17 cellular contexts compared by ENCODE assay signal in genomic region chr6:20159781-20160540, GRCh38. TPM values are rescaled to one million over a fixed set of nuclear protein-coding genes. Genes with fewer than 3 reads are reported as not detected.
A peak's percentile ranks its signal among the peaks of the same experiment; 100 is the strongest.
DNase-seq lines count a peak whose midpoint lies in the region; ATAC-seq and TF ChIP-seq lines count a peak whose summit lies in the region.
"Had no signal": no experiment of that assay in that cellular context is flagged by ENCODE, and none has a peak within 500 bp of the region (broad histone marks: within the 10 kb centered on the region; RNA-seq: fewer than 3 reads in every experiment).

No MANE protein-coding gene starts in this region.

- TF ChIP-seq EP300 in ovary (IDR thresholded peaks at IDR 0.05), result no peak

- in situ Hi-C loops in SK-MEL-5 (cut with HindIII; ENCODE audit: low pct_unique_long_range_greater_than_20kb, low sequenced_read_pairs), result no loop called here

- peak; percentile 43 for DNase-seq in Ammon's horn (ENCODE audit: low spot score)
- peak; percentile 61 for DNase-seq in SK-MEL-5 (ENCODE audit: low read depth, low spot score)
- peak; percentile 2 for DNase-seq in fibroblast of the conjunctiva (ENCODE audit: low read depth)
- DNase-seq in ovary, result peak; percentile 17 to 58 (median 39)
- DNase-seq in activated CD4-positive, alpha-beta T cell treated with anti-CD3 and anti-CD28 coated beads for 4 hours, result no peak
- DNase-seq in GM19238 (ENCODE audit: insufficient read length, low spot score), result no peak
- DNase-seq: activated CD4-positive, alpha-beta T cell treated with anti-CD3 and anti-CD28 coated beads for 48 hours; activated T-cell treated with anti-CD3 and anti-CD28 coated beads for 4 hours; kidney glomerular epithelial cell; NCI-H446; SIG-M5; spleen; stimulated activated naive CD4-positive, alpha-beta T cell; T1000 had no signal

- no peak for TF ChIP-seq CTCF in ovary (IDR thresholded peaks at IDR 0.05)

- no peaks in the 10 kb centered on the region for H3K9me3 ChIP-seq in ovary
- H3K9me3 ChIP-seq: spleen had no signal

- TF ChIP-seq POLR2A in ovary (IDR thresholded peaks at IDR 0.05), result no peak

- no peaks in the 10 kb centered on the region for H3K27me3 ChIP-seq in ovary
- H3K27me3 ChIP-seq: spleen had no signal

- ATAC-seq in HG03439 (IDR thresholded peaks at IDR 0.05; ENCODE audit: unreplicated experiment) (no peak), GM18867 (IDR thresholded peaks at IDR 0.05; ENCODE audit: unreplicated experiment) (no peak)

- intact Hi-C loops in ovary (cut with DNase I), result no loop called here

- no peak overlapping the region for H3K4me3 ChIP-seq in ovary
- H3K4me3 ChIP-seq: spleen had no signal

- peak overlapping the region in 1 of 2 donors; percentile 32 for H3K27ac ChIP-seq in ovary
- H3K27ac ChIP-seq: HL-60, spleen had no signal

- H3K36me3 ChIP-seq in ovary, result no peaks in the 10 kb centered on the region

- peaks cover 11% of the 10 kb centered on the region for H3K4me1 ChIP-seq in ovary (ENCODE audit: insufficient read depth)

- whole genome bisulfite sequencing in ovary, 3 donors, result 12 to 26% (median 14%) methylated on average over 5 of the region's 5 CpGs

RNA-seq across cellular contexts. Expression of gene MBOAT1, which starts 52.3 kb away (rescaled TPM):
- 27.8 and 30.2 TPM in 2 replicates for total RNA-seq in SK-MEL-5 (2014; rRNA removed; shearing (Covaris generic))
- 7.5 and 8.3 TPM in 2 replicates for polyA plus RNA-seq in SK-MEL-5 (2015; cell fraction: cytosol; rRNA removed)
- 36.8 TPM in 2 replicates for polyA plus RNA-seq in SK-MEL-5 (2015; cell fraction: nucleus; rRNA removed)
- total RNA-seq in ovary, result 10 to 100 TPM; 11.2 to 30.2 (median 13.4) TPM
- polyA plus RNA-seq in ovary, result 10 to 100 TPM in 1 of 2 donors, 1 to 10 TPM in 1; 8.5 to 11.0 TPM

Comparison
In these comparisons a context has a peak if more than half of its experiments do, and no peak if none do; other contexts are left out.
1. DNase-seq: peak in Ammon's horn (single experiment), SK-MEL-5 (single experiment), fibroblast of the conjunctiva (single experiment) and ovary (5 of 5); none in activated CD4-positive, alpha-beta T cell treated with anti-CD3 and anti-CD28 coated beads for 4 hours (0 of 2) and GM19238 (single experiment).